11 cellular contexts compared by ENCODE assay signal in the genomic region with DNA sequence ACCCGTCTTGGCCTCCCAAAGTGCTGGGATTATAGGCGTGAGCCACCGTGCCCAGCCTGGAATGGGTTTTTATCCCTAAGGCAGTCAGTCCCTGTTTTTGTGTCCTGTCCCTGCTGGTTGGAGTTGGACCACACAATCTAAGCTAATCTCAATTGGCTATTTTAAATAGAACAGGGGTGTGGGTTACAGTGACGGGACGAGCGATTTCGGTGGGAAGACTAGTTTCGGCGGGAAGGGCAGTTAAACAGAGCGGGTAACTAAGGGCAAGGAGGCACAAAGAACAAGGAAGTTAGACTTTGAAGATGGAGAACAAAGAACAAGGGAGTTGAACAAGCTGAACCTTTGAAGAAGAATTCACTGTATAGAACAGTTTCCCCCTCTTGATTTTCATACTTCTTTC. TPM values are rescaled to one million over a fixed set of nuclear protein-coding genes. Genes with fewer than 3 reads are reported as not detected.
DNase-seq lines count a peak whose midpoint lies in the region; ATAC-seq and TF ChIP-seq lines count a peak whose summit lies in the region.
"Had no signal": no experiment of that assay in that cellular context is flagged by ENCODE, and none has a peak within 500 bp of the region (broad histone marks: within the 10 kb centered on the region; RNA-seq: fewer than 3 reads in every experiment).

No MANE protein-coding gene starts in this region.

- H3K4me3 ChIP-seq in BE2C (ENCODE audit: low read depth, low read length) (peak overlapping the region; percentile 99), HL-60 (replicated peaks; ENCODE audit: insufficient read depth, low read length) (peak overlapping the region; percentile 79), mesodermal cell (ENCODE audit: extremely low read depth, insufficient read depth, low read length, poor library complexity, severe bottlenecking) (peak overlapping the region; percentile 14)

- no peaks in the 10 kb centered on the region for H3K27me3 Mint-ChIP-seq in activated naive CD8-positive, alpha-beta T cell treated with anti-CD3 and anti-CD28 coated beads, Interleukin-2, amount 50 U/mL, for 24 hours

- peak overlapping the region; percentile 97 for H3K27ac ChIP-seq in HL-60 (replicated peaks)
- H3K27ac ChIP-seq in mesodermal cell (ENCODE audit: low read depth, low read length, severe bottlenecking), result no peak overlapping the region

- H3K27me3 ChIP-seq in BE2C, result no peaks in the 10 kb centered on the region
- H3K27me3 ChIP-seq in HL-60 (ENCODE audit: insufficient read depth, poor library complexity, severe bottlenecking), result no peaks in the 10 kb centered on the region

- DNase-seq in BE2C, result no peak
- DNase-seq in HL-60 (ENCODE audit: low read depth in 1 of 2, low spot score in 1 of 2), result peak in 1 of 2 experiments; percentile 83
- DNase-seq in activated naive CD8-positive, alpha-beta T cell treated with anti-CD3 and anti-CD28 coated beads, Interleukin-2, amount 50 U/mL, for 24 hours, result no peak
- no peak for DNase-seq in sciatic nerve (ENCODE audit: low spot score)
- no peak for DNase-seq in NCI-H146 (lab: John Stamatoyannopoulos, UW)
- DNase-seq in NCI-H2081 treated with DMSO at 0.1 percent for 48 hours (lab: John Stamatoyannopoulos, UW), result no peak
- DNase-seq: hypothalamus, right cardiac atrium had no signal

- intact Hi-C loops in sciatic nerve (cut with DNase I), result no loop called here

- H3K27ac Mint-ChIP-seq in activated naive CD8-positive, alpha-beta T cell treated with anti-CD3 and anti-CD28 coated beads, Interleukin-2, amount 50 U/mL, for 24 hours, result peak overlapping the region; percentile 97

- H3K36me3 Mint-ChIP-seq in activated naive CD8-positive, alpha-beta T cell treated with anti-CD3 and anti-CD28 coated beads, Interleukin-2, amount 50 U/mL, for 24 hours (ENCODE audit: low read depth), result peaks cover 11% of the 10 kb centered on the region

- ATAC-seq in activated naive CD8-positive, alpha-beta T cell treated with anti-CD3 and anti-CD28 coated beads, Interleukin-2, amount 50 U/mL, for 24 hours, result no peak
- ATAC-seq in sciatic nerve, result no peak
- ATAC-seq in HG02973 (IDR thresholded peaks at IDR 0.05; ENCODE audit: unreplicated experiment), result no peak
- ATAC-seq: right cardiac atrium had no signal

- H3K36me3 ChIP-seq in BE2C (peaks cover 6% of the 10 kb centered on the region; the same call in 1 of the 2 replicates), mesodermal cell (ENCODE audit: control insufficient read depth, insufficient read depth, low read length) (peaks cover 49% of the 10 kb centered on the region)

- H3K4me1 Mint-ChIP-seq in activated naive CD8-positive, alpha-beta T cell treated with anti-CD3 and anti-CD28 coated beads, Interleukin-2, amount 50 U/mL, for 24 hours, result peaks cover 31% of the 10 kb centered on the region

- no peak for TF ChIP-seq CTCF in BE2C (IDR thresholded peaks at IDR 0.05; ENCODE audit: low read depth, low read length)
- no peak for TF ChIP-seq CTCF in HL-60 (IDR thresholded peaks at IDR 0.05; ENCODE audit: insufficient read depth, low read length)

- H3K9me3 Mint-ChIP-seq in activated naive CD8-positive, alpha-beta T cell treated with anti-CD3 and anti-CD28 coated beads, Interleukin-2, amount 50 U/mL, for 24 hours, result no peaks in the 10 kb centered on the region

- H3K4me3 Mint-ChIP-seq in activated naive CD8-positive, alpha-beta T cell treated with anti-CD3 and anti-CD28 coated beads, Interleukin-2, amount 50 U/mL, for 24 hours, result peak overlapping the region; percentile 92

- WGBS in mesodermal cell (ENCODE audit: insufficient coverage in 2 of 2), 2 experiments, result 98% methylated on average over 9 to 10 of the region's 10 CpGs

- no peaks in the 10 kb centered on the region; the same call in 1 of the 2 replicates for H3K4me1 ChIP-seq in BE2C
- peaks cover 4% of the 10 kb centered on the region for H3K4me1 ChIP-seq in mesodermal cell (ENCODE audit: control insufficient read depth, insufficient read depth, low read length, poor library complexity, severe bottlenecking)

- no peaks in the 10 kb centered on the region for H3K9me3 ChIP-seq in BE2C
- peaks cover 10% of the 10 kb centered on the region for H3K9me3 ChIP-seq in mesodermal cell (ENCODE audit: control insufficient read depth, low read length)

RNA-seq across cellular contexts. Expression of gene GTF3C5, which starts 1.4 kb away (rescaled TPM):
- 145 TPM for polyA plus RNA-seq in BE2C (2012; ENCODE audit: insufficient read depth, insufficient read length, low read depth)
- polyA plus RNA-seq in mesodermal cell (2013, experiment 1 of 2), result 76.0 TPM
- polyA plus RNA-seq in mesodermal cell (2013, experiment 2 of 2), result 60.5 TPM
- total RNA-seq in sciatic nerve, result 45.2 TPM

RNA-seq across cellular contexts. Expression of gene CEL, which starts 29.6 kb away (rescaled TPM):
- 5.6 TPM for polyA plus RNA-seq in BE2C (2012; ENCODE audit: insufficient read depth, insufficient read length, low read depth)
- 2.2 TPM for polyA plus RNA-seq in mesodermal cell (2013, experiment 1 of 2)
- 1.8 TPM for polyA plus RNA-seq in mesodermal cell (2013, experiment 2 of 2)
- 2.7 TPM for total RNA-seq in sciatic nerve

RNA-seq across cellular contexts. Expression of gene GFI1B, which starts 53.7 kb away (rescaled TPM):
- not detected for polyA plus RNA-seq in BE2C (2012; ENCODE audit: insufficient read depth, insufficient read length, low read depth)
- polyA plus RNA-seq in mesodermal cell (2013, experiment 1 of 2), result 1.9 TPM
- polyA plus RNA-seq in mesodermal cell (2013, experiment 2 of 2), result 0.56 TPM
- total RNA-seq in sciatic nerve, result not detected
- total RNA-seq: Daoy had no signal

Comparison
In these comparisons a context has a peak if more than half of its experiments do, and no peak if none do; other contexts are left out.
1. H3K4me3 ChIP-seq: peak in every context shown above with its lines; median percentile 99 in BE2C; 79 in HL-60; 14 in mesodermal cell.